In the genomic region with DNA sequence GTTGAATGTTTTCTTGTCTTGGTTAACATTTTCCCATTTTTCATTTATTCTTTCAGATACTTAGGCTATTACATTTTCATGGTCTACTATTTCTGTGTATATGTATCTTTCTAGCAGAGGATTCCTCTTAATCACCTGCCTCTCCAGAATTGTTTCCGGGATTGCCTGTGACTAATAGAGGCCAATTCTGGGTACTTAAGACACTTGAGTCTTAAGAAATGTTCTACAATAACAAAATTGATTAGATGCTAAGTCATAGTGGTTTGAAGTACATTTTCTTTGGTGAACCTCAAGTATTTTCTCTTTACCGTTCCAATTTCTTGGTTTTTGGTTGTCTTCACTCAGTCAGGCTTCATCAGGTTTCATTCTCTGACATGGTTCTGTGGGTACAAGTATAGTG, we compare ENCODE assay signal across 26 cellular contexts. TPM values are rescaled to one million over a fixed set of nuclear protein-coding genes. Genes with fewer than 3 reads are reported as not detected.
DNase-seq lines count a peak whose midpoint lies in the region; ATAC-seq, FAIRE-seq and TF ChIP-seq lines count a peak whose summit lies in the region.
"Had no signal": no experiment of that assay in that cellular context is flagged by ENCODE, and none has a peak within 500 bp of the region (broad histone marks: within the 10 kb centered on the region; RNA-seq: fewer than 3 reads in every experiment).

No MANE protein-coding gene starts in this region.

- no peaks in the 10 kb centered on the region for H3K79me2 ChIP-seq in astrocyte (ENCODE audit: insufficient read depth, low read length)
- H3K79me2 ChIP-seq: hepatocyte had no signal

- H3K27ac Mint-ChIP-seq in activated CD4-positive, alpha-beta T cell treated with anti-CD3 and anti-CD28 coated beads, Interleukin-2, amount 10 ng/mL, durations not matched to agents 24 days and 14 days = no peak overlapping the region
- no peak overlapping the region for H3K27ac Mint-ChIP-seq in astrocyte (ENCODE audit: unreplicated experiment)
- H3K27ac Mint-ChIP-seq: activated naive CD8-positive, alpha-beta T cell treated with anti-CD3 and anti-CD28 coated beads for 36 hours; IgD-negative memory B cell had no signal

- H3K36me3 ChIP-seq in astrocyte (ENCODE audit: insufficient read depth, low read length) = no peaks in the 10 kb centered on the region
- H3K36me3 ChIP-seq in thyroid gland = no peaks in the 10 kb centered on the region
- no peaks in the 10 kb centered on the region for H3K36me3 ChIP-seq in right atrium auricular region
- H3K36me3 ChIP-seq: Peyer's patch had no signal

- ATAC-seq in GM21576 (IDR thresholded peaks at IDR 0.05; ENCODE audit: unreplicated experiment) = no peak
- ATAC-seq: activated CD4-positive, CD25-positive, alpha-beta regulatory T cell treated with anti-CD3 and anti-CD28 coated beads, Interleukin-2, amount 50 U/mL, for 24 hours; naive thymus-derived CD8-positive, alpha-beta T cell had no signal

- no peaks in the 10 kb centered on the region for H3K4me1 Mint-ChIP-seq in activated CD4-positive, alpha-beta T cell treated with anti-CD3 and anti-CD28 coated beads, Interleukin-2, amount 10 ng/mL, durations not matched to agents 24 days and 14 days
- H3K4me1 Mint-ChIP-seq in astrocyte (ENCODE audit: low read depth, unreplicated experiment) = peaks cover 10% of the 10 kb centered on the region
- H3K4me1 Mint-ChIP-seq: activated naive CD8-positive, alpha-beta T cell treated with anti-CD3 and anti-CD28 coated beads for 36 hours; naive thymus-derived CD8-positive, alpha-beta T cell had no signal

- no peak overlapping the region for H3K4me3 Mint-ChIP-seq in activated CD4-positive, alpha-beta T cell treated with anti-CD3 and anti-CD28 coated beads, Interleukin-2, amount 10 ng/mL, durations not matched to agents 24 days and 14 days
- no peak overlapping the region for H3K4me3 Mint-ChIP-seq in astrocyte (ENCODE audit: unreplicated experiment)
- H3K4me3 Mint-ChIP-seq: activated naive CD8-positive, alpha-beta T cell treated with anti-CD3 and anti-CD28 coated beads for 36 hours; IgD-negative memory B cell; naive thymus-derived CD8-positive, alpha-beta T cell had no signal

- DNase-seq in activated CD4-positive, alpha-beta T cell treated with anti-CD3 and anti-CD28 coated beads, Interleukin-2, amount 10 ng/mL, durations not matched to agents 24 days and 14 days = peak; percentile 3
- no peak for DNase-seq in activated CD4-positive, alpha-beta T cell treated with anti-CD3 and anti-CD28 coated beads, Interleukin-2, amount 50 U/mL, for 48 hours
- DNase-seq in astrocyte (ENCODE audit: low read depth) = peak; percentile 95
- DNase-seq in fibroblast of pulmonary artery (ENCODE audit: low read depth) = peak; percentile 8
- peak in 1 of 2 donors; percentile 4 for DNase-seq in thyroid gland
- DNase-seq in hippocampal formation (lab: John Stamatoyannopoulos, UW) = no peak
- DNase-seq in right atrium auricular region (ENCODE audit: low spot score) = no peak
- DNase-seq: activated naive CD8-positive, alpha-beta T cell treated with anti-CD3 and anti-CD28 coated beads for 36 hours; mesendoderm; naive thymus-derived CD8-positive, alpha-beta T cell; NCI-H1694 treated with DMSO at 0.1 percent for 48 hours; NCI-H345; Peyer's patch; spleen; stimulated activated CD8-positive, alpha-beta memory T cell treated with anti-CD3 and anti-CD28 coated beads, Interleukin-4, amount 100 ng/mL, for 48 hours; substantia nigra; T1000 had no signal

- H3K36me3 Mint-ChIP-seq in activated CD4-positive, alpha-beta T cell treated with anti-CD3 and anti-CD28 coated beads, Interleukin-2, amount 10 ng/mL, durations not matched to agents 24 days and 14 days (ENCODE audit: low read depth) = no peaks in the 10 kb centered on the region
- peaks cover 4% of the 10 kb centered on the region for H3K36me3 Mint-ChIP-seq in astrocyte (ENCODE audit: low read depth, unreplicated experiment)

- WGBS in thyroid gland, 2 donors = 32 to 38% methylated on average over 2 of the region's 2 CpGs

- no peak overlapping the region for H2AFZ ChIP-seq in astrocyte (ENCODE audit: low read depth, low read length)
- H2AFZ ChIP-seq: hepatocyte had no signal

- H3K27ac ChIP-seq in astrocyte (ENCODE audit: low read depth, low read length) (no peak overlapping the region), thyroid gland (peak overlapping the region; percentile 44 to 61 (median 45)), right atrium auricular region (no peak overlapping the region)
- H3K27ac ChIP-seq: C4-2B, hepatocyte, Peyer's patch, spleen had no signal

- H4K20me1 ChIP-seq in astrocyte (ENCODE audit: insufficient read depth, low read length) = no peaks in the 10 kb centered on the region

- H3K9me3 Mint-ChIP-seq in activated CD4-positive, alpha-beta T cell treated with anti-CD3 and anti-CD28 coated beads, Interleukin-2, amount 10 ng/mL, durations not matched to agents 24 days and 14 days = no peaks in the 10 kb centered on the region
- no peaks in the 10 kb centered on the region for H3K9me3 Mint-ChIP-seq in astrocyte (ENCODE audit: unreplicated experiment)
- H3K9me3 Mint-ChIP-seq: activated naive CD8-positive, alpha-beta T cell treated with anti-CD3 and anti-CD28 coated beads for 36 hours; IgD-negative memory B cell; naive thymus-derived CD8-positive, alpha-beta T cell had no signal

- no peaks in the 10 kb centered on the region for H3K27me3 Mint-ChIP-seq in activated CD4-positive, alpha-beta T cell treated with anti-CD3 and anti-CD28 coated beads, Interleukin-2, amount 10 ng/mL, durations not matched to agents 24 days and 14 days
- no peaks in the 10 kb centered on the region for H3K27me3 Mint-ChIP-seq in astrocyte (ENCODE audit: low read depth, unreplicated experiment)
- H3K27me3 Mint-ChIP-seq: activated naive CD8-positive, alpha-beta T cell treated with anti-CD3 and anti-CD28 coated beads for 36 hours; IgD-negative memory B cell; naive thymus-derived CD8-positive, alpha-beta T cell had no signal

- no peak for TF ChIP-seq POLR2A in thyroid gland (IDR thresholded peaks at IDR 0.05)

- TF ChIP-seq CTCF in astrocyte (IDR thresholded peaks at IDR 0.05; ENCODE audit: insufficient read depth, low read depth, low read length) (no peak), fibroblast of pulmonary artery (IDR thresholded peaks at IDR 0.05; ENCODE audit: low read length, missing control alignments) (no peak), thyroid gland (IDR thresholded peaks at IDR 0.05) (no peak), right atrium auricular region (IDR thresholded peaks at IDR 0.05) (no peak)

- H3K4me2 ChIP-seq in astrocyte (ENCODE audit: low read length) = no peak overlapping the region
- H3K4me2 ChIP-seq: hepatocyte had no signal

- FAIRE-seq in astrocyte (lab: Jason Lieb, UNC) = no peak
- FAIRE-seq: D721Med, keratinocyte, urothelium cell line had no signal

- H3K27me3 ChIP-seq in astrocyte (ENCODE audit: insufficient read depth, low read length) = no peaks in the 10 kb centered on the region
- no peaks in the 10 kb centered on the region for H3K27me3 ChIP-seq in thyroid gland
- no peaks in the 10 kb centered on the region for H3K27me3 ChIP-seq in right atrium auricular region
- H3K27me3 ChIP-seq: esophagus muscularis mucosa, hepatocyte, Peyer's patch, spleen had no signal

- no peaks in the 10 kb centered on the region for H3K9me3 ChIP-seq in astrocyte (ENCODE audit: insufficient read depth, low read depth, low read length)
- H3K9me3 ChIP-seq in thyroid gland = no peaks in the 10 kb centered on the region
- no peaks in the 10 kb centered on the region for H3K9me3 ChIP-seq in right atrium auricular region
- H3K9me3 ChIP-seq: esophagus muscularis mucosa, Peyer's patch, spleen had no signal

- intact Hi-C loops in activated CD4-positive, alpha-beta T cell treated with anti-CD3 and anti-CD28 coated beads, Interleukin-2, amount 10 ng/mL, durations not matched to agents 24 days and 14 days (cut with micrococcal nuclease) = no loop called here
- intact Hi-C loops in thyroid gland (cut with DNase I) = no loop called here

- no peak overlapping the region for H3K9ac ChIP-seq in astrocyte (ENCODE audit: low read length)

- no peak overlapping the region for H3K4me3 ChIP-seq in astrocyte (ENCODE audit: insufficient read depth, low read depth, low read length)
- H3K4me3 ChIP-seq in fibroblast of pulmonary artery (replicated peaks; ENCODE audit: low read depth, low read length) = no peak overlapping the region
- no peak overlapping the region for H3K4me3 ChIP-seq in thyroid gland (replicated peaks in 1 of 3)
- H3K4me3 ChIP-seq in right atrium auricular region = no peak overlapping the region
- H3K4me3 ChIP-seq: esophagus muscularis mucosa, hepatocyte, Peyer's patch, spleen had no signal

- H3K4me1 ChIP-seq in astrocyte (ENCODE audit: insufficient read depth, low read length) (no peaks in the 10 kb centered on the region), thyroid gland (peaks cover 17 to 34% of the 10 kb centered on the region in 2 donors), right atrium auricular region (peaks cover 0 to 13% of the 10 kb centered on the region in 2 donors)
- H3K4me1 ChIP-seq: Peyer's patch had no signal

RNA-seq across cellular contexts. Expression of gene BBS9, which starts 26.4 kb away (rescaled TPM):
- 4.2 and 4.3 TPM in 2 replicates for total RNA-seq in activated CD4-positive, alpha-beta T cell treated with anti-CD3 and anti-CD28 coated beads, Interleukin-2, amount 10 ng/mL, durations not matched to agents 24 days and 14 days
- total RNA-seq in astrocyte = 25.1 and 25.3 TPM in 2 replicates
- total RNA-seq in thyroid gland = 10 to 100 TPM; 59.2 to 84.8 (median 73.1) TPM
- 10 to 100 TPM; 13.3 to 13.8 TPM for total RNA-seq in right atrium auricular region

RNA-seq across cellular contexts. Expression of gene RP9, which starts 46.6 kb away (rescaled TPM):
- total RNA-seq in activated CD4-positive, alpha-beta T cell treated with anti-CD3 and anti-CD28 coated beads, Interleukin-2, amount 10 ng/mL, durations not matched to agents 24 days and 14 days = 23.2 and 25.1 TPM in 2 replicates
- total RNA-seq in astrocyte (16.5 and 17.8 TPM in 2 replicates), thyroid gland (10 to 100 TPM in 3 of 4 donors, 1 to 10 TPM in 1; 8.7 to 23.5 (median 12.8) TPM), right atrium auricular region (10 to 100 TPM; 16.3 to 19.8 TPM)

Comparison
In these comparisons a context has a peak if more than half of its experiments do, and no peak if none do; other contexts are left out.
1. DNase-seq: peak in activated CD4-positive, alpha-beta T cell treated with anti-CD3 and anti-CD28 coated beads, Interleukin-2, amount 10 ng/mL, durations not matched to agents 24 days and 14 days (single experiment), astrocyte (single experiment) and fibroblast of pulmonary artery (single experiment); none in activated CD4-positive, alpha-beta T cell treated with anti-CD3 and anti-CD28 coated beads, Interleukin-2, amount 50 U/mL, for 48 hours (0 of 2), hippocampal formation (0 of 2) and right atrium auricular region (single experiment).
2. H3K27ac ChIP-seq: peak in thyroid gland (3 of 3); none in astrocyte (single experiment) and right atrium auricular region (0 of 2).